13 cellular contexts compared by ENCODE assay signal in genomic region chr6:9523462-9523861, GRCh38.
DNase-seq lines count a peak whose midpoint lies in the region; ATAC-seq, FAIRE-seq and TF ChIP-seq lines count a peak whose summit lies in the region.
"Had no signal": no experiment of that assay in that cellular context is flagged by ENCODE, and none has a peak within 500 bp of the region (broad histone marks: within the 10 kb centered on the region; RNA-seq: fewer than 3 reads in every experiment).

No MANE protein-coding gene starts in this region.

- no peak for TF ChIP-seq CTCF in PC-3 (conservative IDR thresholded peaks at IDR 0.05; ENCODE audit: low read depth, low read length)
- TF ChIP-seq CTCF in endothelial cell of umbilical vein (IDR thresholded peaks at IDR 0.05; ENCODE audit: extremely low read depth in 1 of 2, insufficient read depth in 1 of 2, low read depth in 1 of 2, low read length in 2 of 2): no peak
- TF ChIP-seq CTCF in omental fat pad (IDR thresholded peaks at IDR 0.05): no peak

- H3K9me1 ChIP-seq in endothelial cell of umbilical vein (replicated peaks; ENCODE audit: control insufficient read depth, extremely low read depth, insufficient read depth, low read length): no peaks in the 10 kb centered on the region

- 0 out of 2 replicates have a peak overlapping the region, but pooled peaks have one; percentile 7 for H3K4me2 ChIP-seq in PC-3 (ENCODE audit: low read length)
- no peak overlapping the region for H3K4me2 ChIP-seq in endothelial cell of umbilical vein (ENCODE audit: insufficient read depth, low read length)

- peak; percentile 8 for FAIRE-seq in endothelial cell of umbilical vein (lab: Jason Lieb, UNC)

- H3K9ac ChIP-seq in PC-3 (ENCODE audit: low read length) (no peak overlapping the region), endothelial cell of umbilical vein (replicated peaks; ENCODE audit: extremely low read depth, insufficient read depth, low read length) (no peak overlapping the region)

- H3K27ac ChIP-seq in PC-3 (ENCODE audit: low read length) (no peak overlapping the region), endothelial cell of umbilical vein (ENCODE audit: insufficient read depth, low read depth, low read length) (peak overlapping the region; percentile 12)
- H3K27ac ChIP-seq: esophagus muscularis mucosa, lower lobe of right lung had no signal

- in situ Hi-C loops in Caki2 (cut with HindIII; ENCODE audit: low pct_unique_long_range_greater_than_20kb, low sequenced_read_pairs): no loop called here

- H3K4me3 ChIP-seq in PC-3 (ENCODE audit: low read length) (no peak overlapping the region), endothelial cell of umbilical vein (replicated peaks in 1 of 3; ENCODE audit: insufficient read depth in 1 of 3, low read depth in 1 of 3, low read length in 3 of 3) (no peak overlapping the region)
- H3K4me3 ChIP-seq: esophagus muscularis mucosa, lower lobe of right lung had no signal

- DNase-seq in Caki2 (ENCODE audit: low read depth) (peak; percentile 59), PC-3 (peak; percentile 67), endothelial cell of umbilical vein (ENCODE audit: low read depth, low spot score) (peak; percentile 64), omental fat pad (ENCODE audit: low spot score) (no peak), DMS114 treated with DMSO at 0.1 percent for 48 hours (lab: John Stamatoyannopoulos, UW; ENCODE audit: unreplicated experiment) (no peak), foreskin melanocyte (no peak)
- DNase-seq: lower lobe of right lung, NCI-H1105, NCI-H748 treated with DMSO at 0.1 percent for 48 hours, substantia nigra had no signal

- BruUV-seq in PC-3 (replicated peaks; lab: Mats Ljungman, UMichigan): no TSS peak
- no TSS peak for BruUV-seq in endothelial cell of umbilical vein (replicated peaks; lab: Mats Ljungman, UMichigan)

- no peak for TF ChIP-seq POLR2A in endothelial cell of umbilical vein (IDR thresholded peaks at IDR 0.05; ENCODE audit: low read depth, low read length)

- H4K20me1 ChIP-seq in PC-3 (ENCODE audit: low read length): no peaks in the 10 kb centered on the region
- no peaks in the 10 kb centered on the region for H4K20me1 ChIP-seq in endothelial cell of umbilical vein (replicated peaks; ENCODE audit: control insufficient read depth, extremely low read depth, insufficient read depth, low read length)

- H3K79me2 ChIP-seq in PC-3 (ENCODE audit: low read length): no peaks in the 10 kb centered on the region
- no peaks in the 10 kb centered on the region for H3K79me2 ChIP-seq in endothelial cell of umbilical vein (ENCODE audit: control insufficient read depth, insufficient read depth, low read length)

- no peaks in the 10 kb centered on the region for H3K27me3 ChIP-seq in PC-3 (ENCODE audit: low read length)
- no peaks in the 10 kb centered on the region for H3K27me3 ChIP-seq in endothelial cell of umbilical vein (ENCODE audit: control insufficient read depth in 2 of 2, insufficient read depth in 2 of 2, low read length in 2 of 2)

- H3K9me3 ChIP-seq in PC-3 (ENCODE audit: low read length): no peaks in the 10 kb centered on the region
- H3K9me3 ChIP-seq in endothelial cell of umbilical vein (replicated peaks; ENCODE audit: control insufficient read depth, insufficient read depth, low read length): no peaks in the 10 kb centered on the region
- H3K9me3 ChIP-seq: esophagus muscularis mucosa, lower lobe of right lung had no signal

- dilution Hi-C loops in endothelial cell of umbilical vein (cut with MboI; ENCODE audit: extremely low pct_ligation_motif_present, low sequenced_read_pairs): no loop called here

- peak; percentile 44 for ATAC-seq in PC-3
- peak; percentile 81 for ATAC-seq in omental fat pad (ENCODE audit: low FRiP score)
- no peak for ATAC-seq in GM21737 (IDR thresholded peaks at IDR 0.05; ENCODE audit: unreplicated experiment)
- ATAC-seq in GM21423 (IDR thresholded peaks at IDR 0.05; ENCODE audit: unreplicated experiment): no peak
- ATAC-seq: lower lobe of right lung had no signal

- POLR2A ChIA-PET in PC-3 (lab: Charles Lee; ENCODE audit: unreplicated experiment) (no interaction called here), endothelial cell of umbilical vein (lab: Charles Lee) (no interaction called here)

- CTCF ChIA-PET in PC-3 (lab: Charles Lee): no interaction called here
- CTCF ChIA-PET in endothelial cell of umbilical vein (lab: Charles Lee): interaction anchor here (0.6 to 1.4 kb wide), 4 partner anchors 14 to 906 kb away, joined by 3 to 7 read pairs (median 4); no protein-coding TSS in a partner anchor

- H2AFZ ChIP-seq in PC-3 (ENCODE audit: low read length) (no peak overlapping the region), endothelial cell of umbilical vein (ENCODE audit: low read depth, low read length) (no peak overlapping the region)

- no peaks in the 10 kb centered on the region for H3K9me2 ChIP-seq in PC-3 (replicated peaks; ENCODE audit: low read length)

- intact Hi-C loops in PC-3 (cut with micrococcal nuclease): loop anchor here (5.0 kb wide), 2 partner anchors 41 to 116 kb away; no protein-coding TSS in a partner anchor
- intact Hi-C loops in endothelial cell of umbilical vein (cut with micrococcal nuclease): no loop called here

- no peaks in the 10 kb centered on the region for H3F3A ChIP-seq in PC-3 (ENCODE audit: low read length, unreplicated experiment)

- H3K4me1 ChIP-seq in PC-3 (ENCODE audit: insufficient read depth, low read length) (peaks cover 39% of the 10 kb centered on the region), endothelial cell of umbilical vein (ENCODE audit: control insufficient read depth, extremely low read depth, insufficient read depth, low read length) (peaks cover 33% of the 10 kb centered on the region)
- H3K4me1 ChIP-seq: esophagus muscularis mucosa, lower lobe of right lung had no signal

- no peaks in the 10 kb centered on the region for H3K36me3 ChIP-seq in PC-3 (ENCODE audit: low read depth, low read length)
- no peaks in the 10 kb centered on the region for H3K36me3 ChIP-seq in endothelial cell of umbilical vein (ENCODE audit: control insufficient read depth in 2 of 2, extremely low read depth in 1 of 2, insufficient read depth in 2 of 2, low read length in 2 of 2)
- H3K36me3 ChIP-seq: esophagus muscularis mucosa, lower lobe of right lung had no signal

TF ChIP-seq in endothelial cell of umbilical vein, 7 proteins besides CTCF, POLR2A, EP300 and RAD21:
- TF ChIP-seq EZH2 (IDR thresholded peaks at IDR 0.05; ENCODE audit: borderline replicate concordance, low read depth, low read length, severe bottlenecking): no peak
- TF ChIP-seq GATA2 (IDR thresholded peaks at IDR 0.05; ENCODE audit: insufficient read depth, insufficient read length, low read depth, low read length): no peak
- TF ChIP-seq POLR2AphosphoS5 (IDR thresholded peaks at IDR 0.05; ENCODE audit: insufficient read depth, low read depth, low read length): no peak
- TF ChIP-seq FOS (IDR thresholded peaks at IDR 0.05; ENCODE audit: borderline replicate concordance, insufficient read depth, low read length): no peak
- no peak for TF ChIP-seq MAX (IDR thresholded peaks at IDR 0.05; ENCODE audit: insufficient read depth, insufficient read length)
- TF ChIP-seq JUN (IDR thresholded peaks at IDR 0.05; ENCODE audit: borderline replicate concordance, insufficient read depth, insufficient read length, low read depth): no peak
- no peak for TF ChIP-seq MYC (IDR thresholded peaks at IDR 0.05; ENCODE audit: low read depth, low read length)

Comparison
In these comparisons a context has a peak if more than half of its experiments do, and no peak if none do; other contexts are left out.
1. DNase-seq: peak in Caki2 (single experiment), PC-3 (single experiment) and endothelial cell of umbilical vein (single experiment); none in omental fat pad (single experiment), DMS114 treated with DMSO at 0.1 percent for 48 hours (single experiment) and foreskin melanocyte (single experiment).
2. ATAC-seq: peak in PC-3 (single experiment) and omental fat pad (single experiment); none in GM21737 (single experiment) and GM21423 (single experiment).